1 cellular context compared by ENCODE assay signal in the genomic region with DNA sequence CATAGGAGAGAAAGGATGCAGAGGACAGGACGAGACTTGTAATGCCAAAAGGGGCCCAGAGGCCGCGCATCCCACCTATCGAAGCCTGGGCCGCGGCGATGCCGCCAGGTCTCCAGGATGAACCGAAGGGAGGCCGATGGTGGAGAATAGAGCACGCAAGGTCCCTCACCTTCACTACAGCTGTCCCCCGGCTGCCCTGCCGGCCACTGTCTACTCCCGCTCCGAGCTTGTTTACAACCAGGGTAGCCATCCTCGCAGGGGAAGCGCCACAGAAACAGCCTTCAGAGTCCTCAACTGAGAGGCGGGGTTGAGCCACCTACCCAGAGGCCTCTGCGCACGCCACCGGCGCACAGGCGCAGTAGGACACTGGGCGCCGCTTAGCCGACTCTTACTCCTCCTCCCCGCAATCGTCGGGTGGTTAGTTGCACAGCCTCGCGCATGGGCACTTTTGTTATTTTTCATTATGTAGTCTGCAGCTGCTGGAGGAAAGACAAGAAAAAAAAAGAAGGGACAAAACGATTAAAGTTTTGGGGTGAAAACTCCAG.
TF ChIP-seq lines count a peak whose summit lies in the region.

A gene (minus strand): TSS at position 309 of the 545 bp plus-strand sequence. CDS start 59 bp downstream, at position 250.

TF ChIP-seq in K562, 482 proteins besides CTCF, POLR2A, EP300 and RAD21 (continued from another document and continues in another):
- TF ChIP-seq, protein P1, sequence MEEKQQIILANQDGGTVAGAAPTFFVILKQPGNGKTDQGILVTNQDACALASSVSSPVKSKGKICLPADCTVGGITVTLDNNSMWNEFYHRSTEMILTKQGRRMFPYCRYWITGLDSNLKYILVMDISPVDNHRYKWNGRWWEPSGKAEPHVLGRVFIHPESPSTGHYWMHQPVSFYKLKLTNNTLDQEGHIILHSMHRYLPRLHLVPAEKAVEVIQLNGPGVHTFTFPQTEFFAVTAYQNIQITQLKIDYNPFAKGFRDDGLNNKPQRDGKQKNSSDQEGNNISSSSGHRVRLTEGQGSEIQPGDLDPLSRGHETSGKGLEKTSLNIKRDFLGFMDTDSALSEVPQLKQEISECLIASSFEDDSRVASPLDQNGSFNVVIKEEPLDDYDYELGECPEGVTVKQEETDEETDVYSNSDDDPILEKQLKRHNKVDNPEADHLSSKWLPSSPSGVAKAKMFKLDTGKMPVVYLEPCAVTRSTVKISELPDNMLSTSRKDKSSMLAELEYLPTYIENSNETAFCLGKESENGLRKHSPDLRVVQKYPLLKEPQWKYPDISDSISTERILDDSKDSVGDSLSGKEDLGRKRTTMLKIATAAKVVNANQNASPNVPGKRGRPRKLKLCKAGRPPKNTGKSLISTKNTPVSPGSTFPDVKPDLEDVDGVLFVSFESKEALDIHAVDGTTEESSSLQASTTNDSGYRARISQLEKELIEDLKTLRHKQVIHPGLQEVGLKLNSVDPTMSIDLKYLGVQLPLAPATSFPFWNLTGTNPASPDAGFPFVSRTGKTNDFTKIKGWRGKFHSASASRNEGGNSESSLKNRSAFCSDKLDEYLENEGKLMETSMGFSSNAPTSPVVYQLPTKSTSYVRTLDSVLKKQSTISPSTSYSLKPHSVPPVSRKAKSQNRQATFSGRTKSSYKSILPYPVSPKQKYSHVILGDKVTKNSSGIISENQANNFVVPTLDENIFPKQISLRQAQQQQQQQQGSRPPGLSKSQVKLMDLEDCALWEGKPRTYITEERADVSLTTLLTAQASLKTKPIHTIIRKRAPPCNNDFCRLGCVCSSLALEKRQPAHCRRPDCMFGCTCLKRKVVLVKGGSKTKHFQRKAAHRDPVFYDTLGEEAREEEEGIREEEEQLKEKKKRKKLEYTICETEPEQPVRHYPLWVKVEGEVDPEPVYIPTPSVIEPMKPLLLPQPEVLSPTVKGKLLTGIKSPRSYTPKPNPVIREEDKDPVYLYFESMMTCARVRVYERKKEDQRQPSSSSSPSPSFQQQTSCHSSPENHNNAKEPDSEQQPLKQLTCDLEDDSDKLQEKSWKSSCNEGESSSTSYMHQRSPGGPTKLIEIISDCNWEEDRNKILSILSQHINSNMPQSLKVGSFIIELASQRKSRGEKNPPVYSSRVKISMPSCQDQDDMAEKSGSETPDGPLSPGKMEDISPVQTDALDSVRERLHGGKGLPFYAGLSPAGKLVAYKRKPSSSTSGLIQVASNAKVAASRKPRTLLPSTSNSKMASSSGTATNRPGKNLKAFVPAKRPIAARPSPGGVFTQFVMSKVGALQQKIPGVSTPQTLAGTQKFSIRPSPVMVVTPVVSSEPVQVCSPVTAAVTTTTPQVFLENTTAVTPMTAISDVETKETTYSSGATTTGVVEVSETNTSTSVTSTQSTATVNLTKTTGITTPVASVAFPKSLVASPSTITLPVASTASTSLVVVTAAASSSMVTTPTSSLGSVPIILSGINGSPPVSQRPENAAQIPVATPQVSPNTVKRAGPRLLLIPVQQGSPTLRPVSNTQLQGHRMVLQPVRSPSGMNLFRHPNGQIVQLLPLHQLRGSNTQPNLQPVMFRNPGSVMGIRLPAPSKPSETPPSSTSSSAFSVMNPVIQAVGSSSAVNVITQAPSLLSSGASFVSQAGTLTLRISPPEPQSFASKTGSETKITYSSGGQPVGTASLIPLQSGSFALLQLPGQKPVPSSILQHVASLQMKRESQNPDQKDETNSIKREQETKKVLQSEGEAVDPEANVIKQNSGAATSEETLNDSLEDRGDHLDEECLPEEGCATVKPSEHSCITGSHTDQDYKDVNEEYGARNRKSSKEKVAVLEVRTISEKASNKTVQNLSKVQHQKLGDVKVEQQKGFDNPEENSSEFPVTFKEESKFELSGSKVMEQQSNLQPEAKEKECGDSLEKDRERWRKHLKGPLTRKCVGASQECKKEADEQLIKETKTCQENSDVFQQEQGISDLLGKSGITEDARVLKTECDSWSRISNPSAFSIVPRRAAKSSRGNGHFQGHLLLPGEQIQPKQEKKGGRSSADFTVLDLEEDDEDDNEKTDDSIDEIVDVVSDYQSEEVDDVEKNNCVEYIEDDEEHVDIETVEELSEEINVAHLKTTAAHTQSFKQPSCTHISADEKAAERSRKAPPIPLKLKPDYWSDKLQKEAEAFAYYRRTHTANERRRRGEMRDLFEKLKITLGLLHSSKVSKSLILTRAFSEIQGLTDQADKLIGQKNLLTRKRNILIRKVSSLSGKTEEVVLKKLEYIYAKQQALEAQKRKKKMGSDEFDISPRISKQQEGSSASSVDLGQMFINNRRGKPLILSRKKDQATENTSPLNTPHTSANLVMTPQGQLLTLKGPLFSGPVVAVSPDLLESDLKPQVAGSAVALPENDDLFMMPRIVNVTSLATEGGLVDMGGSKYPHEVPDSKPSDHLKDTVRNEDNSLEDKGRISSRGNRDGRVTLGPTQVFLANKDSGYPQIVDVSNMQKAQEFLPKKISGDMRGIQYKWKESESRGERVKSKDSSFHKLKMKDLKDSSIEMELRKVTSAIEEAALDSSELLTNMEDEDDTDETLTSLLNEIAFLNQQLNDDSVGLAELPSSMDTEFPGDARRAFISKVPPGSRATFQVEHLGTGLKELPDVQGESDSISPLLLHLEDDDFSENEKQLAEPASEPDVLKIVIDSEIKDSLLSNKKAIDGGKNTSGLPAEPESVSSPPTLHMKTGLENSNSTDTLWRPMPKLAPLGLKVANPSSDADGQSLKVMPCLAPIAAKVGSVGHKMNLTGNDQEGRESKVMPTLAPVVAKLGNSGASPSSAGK (IDR thresholded peaks at IDR 0.05) = peak; percentile 51
- no peak for TF ChIP-seq EHMT2 (IDR thresholded peaks at IDR 0.05)
- TF ChIP-seq, protein P2, sequence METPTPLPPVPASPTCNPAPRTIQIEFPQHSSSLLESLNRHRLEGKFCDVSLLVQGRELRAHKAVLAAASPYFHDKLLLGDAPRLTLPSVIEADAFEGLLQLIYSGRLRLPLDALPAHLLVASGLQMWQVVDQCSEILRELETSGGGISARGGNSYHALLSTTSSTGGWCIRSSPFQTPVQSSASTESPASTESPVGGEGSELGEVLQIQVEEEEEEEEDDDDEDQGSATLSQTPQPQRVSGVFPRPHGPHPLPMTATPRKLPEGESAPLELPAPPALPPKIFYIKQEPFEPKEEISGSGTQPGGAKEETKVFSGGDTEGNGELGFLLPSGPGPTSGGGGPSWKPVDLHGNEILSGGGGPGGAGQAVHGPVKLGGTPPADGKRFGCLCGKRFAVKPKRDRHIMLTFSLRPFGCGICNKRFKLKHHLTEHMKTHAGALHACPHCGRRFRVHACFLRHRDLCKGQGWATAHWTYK (CRISPR knock-in tag; IDR thresholded peaks at IDR 0.05) = peak; percentile 73; the same call in 1 of the 2 replicates
- peak; percentile 45; the same call in 1 of the 2 replicates for TF ChIP-seq ATF7 (IDR thresholded peaks at IDR 0.05)
- TF ChIP-seq PML (IDR thresholded peaks at IDR 0.05; ENCODE audit: low read length) = 0 out of 2 replicates have a peak, but pooled peaks have one; percentile 49
- TF ChIP-seq, protein P3, sequence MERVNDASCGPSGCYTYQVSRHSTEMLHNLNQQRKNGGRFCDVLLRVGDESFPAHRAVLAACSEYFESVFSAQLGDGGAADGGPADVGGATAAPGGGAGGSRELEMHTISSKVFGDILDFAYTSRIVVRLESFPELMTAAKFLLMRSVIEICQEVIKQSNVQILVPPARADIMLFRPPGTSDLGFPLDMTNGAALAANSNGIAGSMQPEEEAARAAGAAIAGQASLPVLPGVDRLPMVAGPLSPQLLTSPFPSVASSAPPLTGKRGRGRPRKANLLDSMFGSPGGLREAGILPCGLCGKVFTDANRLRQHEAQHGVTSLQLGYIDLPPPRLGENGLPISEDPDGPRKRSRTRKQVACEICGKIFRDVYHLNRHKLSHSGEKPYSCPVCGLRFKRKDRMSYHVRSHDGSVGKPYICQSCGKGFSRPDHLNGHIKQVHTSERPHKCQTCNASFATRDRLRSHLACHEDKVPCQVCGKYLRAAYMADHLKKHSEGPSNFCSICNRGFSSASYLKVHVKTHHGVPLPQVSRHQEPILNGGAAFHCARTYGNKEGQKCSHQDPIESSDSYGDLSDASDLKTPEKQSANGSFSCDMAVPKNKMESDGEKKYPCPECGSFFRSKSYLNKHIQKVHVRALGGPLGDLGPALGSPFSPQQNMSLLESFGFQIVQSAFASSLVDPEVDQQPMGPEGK (CRISPR knock-in tag; IDR thresholded peaks at IDR 0.05; ENCODE audit: borderline replicate concordance) = no peak
- TF ChIP-seq HDAC8 (tag; IDR thresholded peaks at IDR 0.05) = no peak
- peak; percentile 67 for TF ChIP-seq POLR2B (IDR thresholded peaks at IDR 0.05; ENCODE audit: low read depth, partially characterized antibody)
- peak; percentile 63; the same call in 1 of the 2 replicates for TF ChIP-seq ZBTB17 (CRISPR knock-in tag; IDR thresholded peaks at IDR 0.05)
- peak; percentile 43; the same call in 1 of the 2 replicates for TF ChIP-seq MYNN (IDR thresholded peaks at IDR 0.05)
- no peak for TF ChIP-seq MYNN (CRISPR knock-in tag; IDR thresholded peaks at IDR 0.05)
- TF ChIP-seq ZNF699 (CRISPR knock-in tag; IDR thresholded peaks at IDR 0.05; ENCODE audit: insufficient replicate concordance) = no peak
- peak in 2 of 3 experiments; percentile 52 to 53 for TF ChIP-seq YY1 (IDR thresholded peaks at IDR 0.05; ENCODE audit: borderline replicate concordance in 1 of 3, control insufficient read depth in 1 of 3, extremely low read depth in 1 of 3, insufficient read depth in 3 of 3, insufficient read length in 1 of 3, insufficient replicate concordance in 2 of 3, low read depth in 1 of 3, low read length in 2 of 3)
- TF ChIP-seq ZNF384 (IDR thresholded peaks at IDR 0.05; ENCODE audit: low read depth, low read length) = no peak
- TF ChIP-seq GTF2E2 (tag; IDR thresholded peaks at IDR 0.05) = peak; percentile 73; the same call in 1 of the 2 replicates
- peak; percentile 55; the same call in 1 of the 2 replicates for TF ChIP-seq PHF8 (IDR thresholded peaks at IDR 0.05; ENCODE audit: borderline replicate concordance, low read length)
- no peak for TF ChIP-seq MEF2A (IDR thresholded peaks at IDR 0.05; ENCODE audit: control insufficient read depth, low read depth, low read length)
- TF ChIP-seq SMAD1 (IDR thresholded peaks at IDR 0.05; ENCODE audit: low read depth, low read length, partially characterized antibody) = peak; percentile 18
- TF ChIP-seq RCOR1 (IDR thresholded peaks at IDR 0.05; ENCODE audit: borderline replicate concordance in 1 of 2, low read depth in 2 of 2, low read length in 2 of 2) = peak in 1 of 2 experiments; percentile 35; a peak in 1 of 4 replicates
- TF ChIP-seq MAZ (CRISPR knock-in tag; conservative IDR thresholded peaks at IDR 0.05 in 1 of 2, IDR thresholded peaks at IDR 0.05 in 1 of 2) = peak in 1 of 2 experiments; percentile 66; a peak in 3 of 4 replicates
- TF ChIP-seq ZFP36 (IDR thresholded peaks at IDR 0.05; ENCODE audit: low read depth, low read length, partially characterized antibody) = peak; percentile 3
- 0 out of 2 replicates have a peak, but pooled peaks have one; percentile 16 for TF ChIP-seq RNF2 (IDR thresholded peaks at IDR 0.05)
- peak; percentile 35 for TF ChIP-seq KDM5B (IDR thresholded peaks at IDR 0.05; ENCODE audit: insufficient replicate concordance, low read depth, low read length)
- TF ChIP-seq, protein P4, sequence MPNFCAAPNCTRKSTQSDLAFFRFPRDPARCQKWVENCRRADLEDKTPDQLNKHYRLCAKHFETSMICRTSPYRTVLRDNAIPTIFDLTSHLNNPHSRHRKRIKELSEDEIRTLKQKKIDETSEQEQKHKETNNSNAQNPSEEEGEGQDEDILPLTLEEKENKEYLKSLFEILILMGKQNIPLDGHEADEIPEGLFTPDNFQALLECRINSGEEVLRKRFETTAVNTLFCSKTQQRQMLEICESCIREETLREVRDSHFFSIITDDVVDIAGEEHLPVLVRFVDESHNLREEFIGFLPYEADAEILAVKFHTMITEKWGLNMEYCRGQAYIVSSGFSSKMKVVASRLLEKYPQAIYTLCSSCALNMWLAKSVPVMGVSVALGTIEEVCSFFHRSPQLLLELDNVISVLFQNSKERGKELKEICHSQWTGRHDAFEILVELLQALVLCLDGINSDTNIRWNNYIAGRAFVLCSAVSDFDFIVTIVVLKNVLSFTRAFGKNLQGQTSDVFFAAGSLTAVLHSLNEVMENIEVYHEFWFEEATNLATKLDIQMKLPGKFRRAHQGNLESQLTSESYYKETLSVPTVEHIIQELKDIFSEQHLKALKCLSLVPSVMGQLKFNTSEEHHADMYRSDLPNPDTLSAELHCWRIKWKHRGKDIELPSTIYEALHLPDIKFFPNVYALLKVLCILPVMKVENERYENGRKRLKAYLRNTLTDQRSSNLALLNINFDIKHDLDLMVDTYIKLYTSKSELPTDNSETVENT (CRISPR knock-in tag; IDR thresholded peaks at IDR 0.05) = peak; percentile 35; the same call in 1 of the 2 replicates
- peak; percentile 97 to 98 for TF ChIP-seq NRF1 (conservative IDR thresholded peaks at IDR 0.05 in 1 of 2, IDR thresholded peaks at IDR 0.05 in 1 of 2)
- peak; percentile 81 for TF ChIP-seq POLR2G (IDR thresholded peaks at IDR 0.05; ENCODE audit: low read depth, low read length)
- TF ChIP-seq RBBP5 (IDR thresholded peaks at IDR 0.05; ENCODE audit: borderline replicate concordance, insufficient read depth, low read length, poor library complexity, severe bottlenecking) = peak; percentile 80
- TF ChIP-seq MEIS2 (IDR thresholded peaks at IDR 0.05; ENCODE audit: partially characterized antibody) = peak; percentile 85
- TF ChIP-seq, protein P5, sequence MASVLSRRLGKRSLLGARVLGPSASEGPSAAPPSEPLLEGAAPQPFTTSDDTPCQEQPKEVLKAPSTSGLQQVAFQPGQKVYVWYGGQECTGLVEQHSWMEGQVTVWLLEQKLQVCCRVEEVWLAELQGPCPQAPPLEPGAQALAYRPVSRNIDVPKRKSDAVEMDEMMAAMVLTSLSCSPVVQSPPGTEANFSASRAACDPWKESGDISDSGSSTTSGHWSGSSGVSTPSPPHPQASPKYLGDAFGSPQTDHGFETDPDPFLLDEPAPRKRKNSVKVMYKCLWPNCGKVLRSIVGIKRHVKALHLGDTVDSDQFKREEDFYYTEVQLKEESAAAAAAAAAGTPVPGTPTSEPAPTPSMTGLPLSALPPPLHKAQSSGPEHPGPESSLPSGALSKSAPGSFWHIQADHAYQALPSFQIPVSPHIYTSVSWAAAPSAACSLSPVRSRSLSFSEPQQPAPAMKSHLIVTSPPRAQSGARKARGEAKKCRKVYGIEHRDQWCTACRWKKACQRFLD (CRISPR knock-in tag; IDR thresholded peaks at IDR 0.05) = no peak
